Comparison of ENCODE assay signal across 7 cellular contexts in genomic region chr1:178031856-178032320, GRCh38.
DNase-seq lines count a peak whose midpoint lies in the region; ATAC-seq, FAIRE-seq and TF ChIP-seq lines count a peak whose summit lies in the region.

No MANE protein-coding gene starts in this region.

- no peak overlapping the region for H3K4me3 Mint-ChIP-seq in astrocyte (ENCODE audit: unreplicated experiment)

- no peaks in the 10 kb centered on the region for H3K36me3 Mint-ChIP-seq in astrocyte (ENCODE audit: low read depth, unreplicated experiment)

- H3K4me2 ChIP-seq in astrocyte (ENCODE audit: low read length) = no peak overlapping the region

- in situ Hi-C loops in G401 (cut with HindIII; ENCODE audit: low sequenced_read_pairs) (no loop called here), gastrocnemius medialis (cut with MboI; ENCODE audit: low sequenced_read_pairs in 4 of 4) (loop anchor here in 2 of 4 donors (10.0 to 25.0 kb wide), 3 partner anchors 67 to 255 kb away; no protein-coding TSS in a partner anchor)

- H3K79me2 ChIP-seq in astrocyte (ENCODE audit: insufficient read depth, low read length) = no peaks in the 10 kb centered on the region

- H3K4me1 ChIP-seq in astrocyte (ENCODE audit: insufficient read depth, low read length) = no peaks in the 10 kb centered on the region
- peaks cover 47 to 66% of the 10 kb centered on the region in 2 donors for H3K4me1 ChIP-seq in gastrocnemius medialis

- ATAC-seq in GM21360 (IDR thresholded peaks at IDR 0.05; ENCODE audit: unreplicated experiment) (peak; percentile 97), HG03520 (IDR thresholded peaks at IDR 0.05; ENCODE audit: unreplicated experiment) (peak; percentile 90), gastrocnemius medialis (peak in 1 of 2 donors; percentile 78)

- H3K27ac Mint-ChIP-seq in astrocyte (ENCODE audit: unreplicated experiment) = no peak overlapping the region

- H3K9me3 ChIP-seq in astrocyte (ENCODE audit: insufficient read depth, low read depth, low read length) (no peaks in the 10 kb centered on the region), gastrocnemius medialis (no peaks in the 10 kb centered on the region)

- peaks cover 4% of the 10 kb centered on the region for H3K4me1 Mint-ChIP-seq in astrocyte (ENCODE audit: low read depth, unreplicated experiment)

- H2AFZ ChIP-seq in astrocyte (ENCODE audit: low read depth, low read length) = no peak overlapping the region

- H3K4me3 ChIP-seq in astrocyte (ENCODE audit: insufficient read depth, low read depth, low read length) (no peak overlapping the region), gastrocnemius medialis (no peak overlapping the region)

- peak; percentile 91 for FAIRE-seq in astrocyte (lab: Jason Lieb, UNC)

- DNase-seq in G401 (ENCODE audit: low spot score) (peak; percentile 51), NCI-H526 treated with DMSO at 0.1 percent for 48 hours (lab: John Stamatoyannopoulos, UW) (peak; percentile 91), astrocyte (ENCODE audit: low read depth) (peak; percentile 80), hypothalamus (lab: John Stamatoyannopoulos, UW) (peak in 48 of 51 donors; percentile 12 to 88 (median 69)), gastrocnemius medialis (peak; percentile 56 to 84)

- peaks cover 2% of the 10 kb centered on the region for H3K27me3 Mint-ChIP-seq in astrocyte (ENCODE audit: low read depth, unreplicated experiment)

- no peaks in the 10 kb centered on the region for H3K27me3 ChIP-seq in astrocyte (ENCODE audit: insufficient read depth, low read length)
- H3K27me3 ChIP-seq in gastrocnemius medialis = no peaks in the 10 kb centered on the region

- intact Hi-C loops in gastrocnemius medialis (cut with DNase I; ENCODE audit: low total_unique reads) = loop anchor here (2.0 to 5.0 kb wide), 4 partner anchors 19 to 155 kb away; no protein-coding TSS in a partner anchor

- H4K20me1 ChIP-seq in astrocyte (ENCODE audit: insufficient read depth, low read length) = no peaks in the 10 kb centered on the region

- no peak overlapping the region for H3K9ac ChIP-seq in astrocyte (ENCODE audit: low read length)

- H3K9me3 Mint-ChIP-seq in astrocyte (ENCODE audit: unreplicated experiment) = no peaks in the 10 kb centered on the region

- H3K27ac ChIP-seq in astrocyte (ENCODE audit: low read depth, low read length) (no peak overlapping the region), gastrocnemius medialis (peak overlapping the region in 3 of 4 donors; percentile 48 to 84 (median 72))

- peak; percentile 79 for TF ChIP-seq CTCF in astrocyte (IDR thresholded peaks at IDR 0.05; ENCODE audit: insufficient read depth, low read depth, low read length)
- TF ChIP-seq CTCF in gastrocnemius medialis (IDR thresholded peaks at IDR 0.05 in 4 of 5, conservative IDR thresholded peaks at IDR 0.05 in 1 of 5) = peak; percentile 54 to 86 (median 73)

- TF ChIP-seq POLR2A in gastrocnemius medialis (IDR thresholded peaks at IDR 0.05) = no peak

- H3K36me3 ChIP-seq in astrocyte (ENCODE audit: insufficient read depth, low read length) (no peaks in the 10 kb centered on the region), gastrocnemius medialis (no peaks in the 10 kb centered on the region)
